ENCODE assay signal across 1 cellular context in the genomic region with DNA sequence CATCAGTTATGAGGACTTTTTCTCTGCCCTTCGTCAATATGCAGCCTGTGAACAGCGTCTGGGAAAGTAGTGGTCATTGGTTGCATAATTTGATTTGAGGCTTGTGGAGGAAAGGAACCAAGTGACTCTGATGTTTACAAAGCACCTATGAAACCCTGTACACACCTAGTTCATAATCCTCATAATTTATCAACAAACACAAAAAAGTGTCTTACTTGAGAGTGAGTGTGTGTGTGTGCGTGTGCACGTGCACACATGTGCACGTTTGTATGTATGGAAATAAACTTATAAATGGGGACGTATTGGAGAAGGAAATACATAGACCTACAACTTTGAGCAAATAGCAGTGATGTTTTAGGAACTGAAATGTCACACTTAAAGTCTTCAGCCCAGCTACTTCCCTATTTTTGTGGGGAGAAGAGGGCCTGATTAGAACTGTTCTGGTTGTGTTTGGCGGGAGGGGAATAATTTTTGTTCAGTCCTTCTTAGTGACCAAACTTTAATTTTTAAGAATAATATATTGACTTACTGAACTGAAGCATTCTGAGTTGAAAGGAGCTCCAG.
A peak's percentile ranks its signal among the peaks of the same experiment; 100 is the strongest.
TF ChIP-seq lines count a peak whose summit lies in the region.

No MANE protein-coding gene starts in this region.

TF ChIP-seq in GM12878, 131 proteins besides CTCF, POLR2A, EP300 and RAD21:
- TF ChIP-seq BHLHE40 (IDR thresholded peaks at IDR 0.05; ENCODE audit: borderline replicate concordance in 1 of 2, low read depth in 2 of 2, low read length in 1 of 2): peak; percentile 32 to 82; a peak in 2 of 4 replicates
